1 cellular context compared by ENCODE assay signal in the genomic region with DNA sequence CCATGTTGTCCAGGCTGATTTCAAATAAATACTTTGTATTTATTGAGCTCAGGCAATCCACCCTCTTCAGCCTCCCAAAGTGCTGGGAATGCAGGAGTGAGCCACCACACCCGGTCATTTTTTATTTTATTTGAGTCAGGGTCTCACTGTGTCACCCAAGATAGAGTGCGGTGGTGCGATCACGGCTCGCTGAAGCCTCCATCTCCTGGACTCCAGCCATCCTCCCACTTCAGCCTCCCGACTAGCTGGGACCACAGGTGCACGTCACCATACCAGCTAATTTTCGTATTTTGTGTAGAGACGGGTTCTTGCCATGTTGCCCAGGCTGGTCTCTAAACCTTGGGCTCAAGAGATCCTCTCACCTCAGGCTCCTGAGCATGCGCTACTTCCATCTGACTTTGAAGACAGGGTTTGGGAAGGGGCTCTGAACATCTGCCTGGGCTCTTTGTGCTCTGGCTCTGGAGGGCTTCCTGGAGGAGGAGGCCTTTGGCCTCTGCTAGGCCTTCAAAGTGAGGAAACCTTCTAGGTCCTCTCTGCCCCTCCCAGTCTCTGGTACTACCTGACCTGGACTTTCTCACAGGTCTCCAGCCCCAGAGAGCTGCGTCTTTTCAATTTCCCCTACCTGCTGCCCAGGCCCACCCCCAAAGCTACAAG.
TF ChIP-seq lines count a peak whose summit lies in the region.

No MANE protein-coding gene starts in this region.

TF ChIP-seq in A549, 52 proteins besides CTCF, POLR2A, EP300 and RAD21 (continued from another document):
- peak; percentile 82 for TF ChIP-seq ZFP36 (IDR thresholded peaks at IDR 0.05; ENCODE audit: borderline replicate concordance, partially characterized antibody)
